In the genomic region with DNA sequence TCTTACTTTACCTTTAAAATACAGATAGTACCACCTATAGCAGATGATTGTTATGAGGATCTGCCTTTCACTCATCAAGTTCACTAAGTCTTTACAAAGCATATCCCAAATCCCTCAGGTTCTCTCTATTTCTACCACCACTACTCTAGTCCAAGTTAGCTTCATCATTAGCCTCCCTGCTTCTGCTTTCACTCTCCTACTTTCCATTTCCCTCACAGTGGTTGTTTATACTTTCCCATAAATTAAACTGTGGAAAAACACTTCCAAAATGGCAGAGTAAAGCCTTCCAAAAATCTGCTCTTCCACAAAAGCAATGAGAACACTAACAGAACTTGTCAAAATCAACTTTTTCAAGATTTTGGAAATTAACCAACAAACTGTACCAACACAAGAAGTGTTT, we compare ENCODE assay signal across 14 cellular contexts.
"Had no signal": no experiment of that assay in that cellular context is flagged by ENCODE, and none has a peak within 500 bp of the region (broad histone marks: within the 10 kb centered on the region; RNA-seq: fewer than 3 reads in every experiment).

No MANE protein-coding gene starts in this region.

- H3K9me3 ChIP-seq: esophagus squamous epithelium, neutrophil, prostate gland had no signal

- H3K9me3 Mint-ChIP-seq: activated naive CD4-positive, alpha-beta T cell treated with anti-CD3 and anti-CD28 coated beads, Interleukin-2, amount 50 U/mL, for 24 hours had no signal

- H3K4me3 Mint-ChIP-seq: activated naive CD4-positive, alpha-beta T cell treated with anti-CD3 and anti-CD28 coated beads, Interleukin-2, amount 50 U/mL, for 24 hours; naive B cell had no signal

- ATAC-seq: left ventricle myocardium superior, sciatic nerve had no signal

- H3K4me1 Mint-ChIP-seq: activated naive CD4-positive, alpha-beta T cell treated with anti-CD3 and anti-CD28 coated beads, Interleukin-2, amount 50 U/mL, for 24 hours had no signal

- H3K36me3 Mint-ChIP-seq: activated naive CD4-positive, alpha-beta T cell treated with anti-CD3 and anti-CD28 coated beads, Interleukin-2, amount 50 U/mL, for 24 hours; naive B cell had no signal

- H3K4me3 ChIP-seq: esophagus squamous epithelium, prostate gland had no signal

- H3K27ac ChIP-seq: neutrophil, prostate gland had no signal

- DNase-seq: activated CD4-positive, alpha-beta T cell treated with anti-CD3 and anti-CD28 coated beads, Interleukin-2, amount 50 U/mL, for 1 hour; activated T-cell treated with anti-CD3 and anti-CD28 coated beads, Interleukin-2, amount 50 U/mL, for 1 hour; amygdala; esophagus squamous epithelium; foreskin melanocyte; kidney; left ventricle myocardium superior; naive B cell; stimulated activated CD4-positive, alpha-beta T cell treated with anti-CD3 and anti-CD28 coated beads, Interleukin-2, amount 100 ng/mL, for 24 hours; stimulated activated naive CD4-positive, alpha-beta T cell had no signal

- H3K27ac Mint-ChIP-seq: activated naive CD4-positive, alpha-beta T cell treated with anti-CD3 and anti-CD28 coated beads, Interleukin-2, amount 50 U/mL, for 24 hours had no signal

- H3K27me3 ChIP-seq: esophagus squamous epithelium, neutrophil had no signal

- H3K4me1 ChIP-seq: prostate gland had no signal

- H3K36me3 ChIP-seq: esophagus squamous epithelium, neutrophil, prostate gland had no signal
